Comparison of ENCODE assay signal across 8 cellular contexts in genomic region chr17:2214887-2215615, GRCh38.
A peak's percentile ranks its signal among the peaks of the same experiment; 100 is the strongest.
DNase-seq lines count a peak whose midpoint lies in the region; ATAC-seq and TF ChIP-seq lines count a peak whose summit lies in the region.

No MANE protein-coding gene starts in this region.

- no peak overlapping the region for H2AFZ ChIP-seq in neural progenitor cell (replicated peaks)

- H3K27me3 ChIP-seq in CD8-positive, alpha-beta T cell (ENCODE audit: insufficient read depth, low read length), result no peaks in the 10 kb centered on the region
- H3K27me3 ChIP-seq in Peyer's patch (no peaks in the 10 kb centered on the region), endodermal cell (ENCODE audit: control insufficient read depth, insufficient read depth, low read length, poor library complexity, severe bottlenecking) (no peaks in the 10 kb centered on the region), neural progenitor cell (no peaks in the 10 kb centered on the region)

- peaks cover 50% of the 10 kb centered on the region for H3K4me1 ChIP-seq in CD8-positive, alpha-beta T cell (ENCODE audit: insufficient read depth, low read length)
- peaks cover 0 to 28% (median 14%) of the 10 kb centered on the region in 4 donors for H3K4me1 ChIP-seq in Peyer's patch
- peaks cover 13% of the 10 kb centered on the region for H3K4me1 ChIP-seq in endodermal cell (ENCODE audit: control insufficient read depth, insufficient read depth, low read length)
- peaks cover 49% of the 10 kb centered on the region for H3K4me1 ChIP-seq in neural progenitor cell

- TF ChIP-seq CTCF in CD8-positive, alpha-beta T cell (IDR thresholded peaks at IDR 0.05), result no peak
- no peak for TF ChIP-seq CTCF in Peyer's patch (IDR thresholded peaks at IDR 0.05)
- no peak for TF ChIP-seq CTCF in endodermal cell (conservative IDR thresholded peaks at IDR 0.05)
- TF ChIP-seq CTCF in neural progenitor cell (IDR thresholded peaks at IDR 0.05), result no peak

- peaks cover 48% of the 10 kb centered on the region for H4K20me1 ChIP-seq in neural progenitor cell (ENCODE audit: low read depth)

- peak overlapping the region; percentile 71 for H3K27ac ChIP-seq in CD8-positive, alpha-beta T cell (ENCODE audit: low read depth, low read length)
- peak overlapping the region; percentile 83 to 90 (median 88) for H3K27ac ChIP-seq in Peyer's patch
- peak overlapping the region; percentile 66 for H3K27ac ChIP-seq in endodermal cell (ENCODE audit: low read depth, low read length)
- H3K27ac ChIP-seq in neural progenitor cell, result no peak overlapping the region

- H3K27me3 Mint-ChIP-seq in CD8-positive, alpha-beta T cell (ENCODE audit: low read depth), result no peaks in the 10 kb centered on the region
- H3K27me3 Mint-ChIP-seq in endodermal cell (ENCODE audit: insufficient read depth), result no peaks in the 10 kb centered on the region
- H3K27me3 Mint-ChIP-seq in neural progenitor cell (ENCODE audit: insufficient read depth, low read depth), result peaks cover 3% of the 10 kb centered on the region

- peaks cover 64% of the 10 kb centered on the region for H3K4me1 Mint-ChIP-seq in CD8-positive, alpha-beta T cell (ENCODE audit: low read depth)
- H3K4me1 Mint-ChIP-seq in endodermal cell (peaks cover 26% of the 10 kb centered on the region), neural progenitor cell (peaks cover 28% of the 10 kb centered on the region)

- H3K9ac ChIP-seq in endodermal cell (ENCODE audit: extremely low read depth, low read length, poor library complexity, severe bottlenecking) (no peak overlapping the region), neural progenitor cell (no peak overlapping the region)

- peaks cover 6% of the 10 kb centered on the region for H3K79me2 ChIP-seq in neural progenitor cell (ENCODE audit: low read depth)

- peaks cover 41% of the 10 kb centered on the region for H3F3A ChIP-seq in neural progenitor cell (ENCODE audit: low read depth)

- H3K27ac Mint-ChIP-seq in CD8-positive, alpha-beta T cell, result peak overlapping the region; percentile 94
- H3K27ac Mint-ChIP-seq in endodermal cell (peak overlapping the region; percentile 59), neural progenitor cell (peak overlapping the region; percentile 35)

- H3K9me3 Mint-ChIP-seq in CD8-positive, alpha-beta T cell, result no peaks in the 10 kb centered on the region
- H3K9me3 Mint-ChIP-seq in endodermal cell (no peaks in the 10 kb centered on the region), neural progenitor cell (no peaks in the 10 kb centered on the region)

- no peak for ATAC-seq in CD8-positive, alpha-beta T cell
- no peak for ATAC-seq in GM19023 (IDR thresholded peaks at IDR 0.05; ENCODE audit: unreplicated experiment)

- CTCF ChIA-PET in CD8-positive, alpha-beta T cell (lab: Charles Lee), result interaction anchor here (0.9 to 1.6 kb wide), 4 partner anchors 30 to 160 kb away, joined by 3 to 6 read pairs (median 5); partner anchors contain the start of gene HIC1

- H3K36me3 ChIP-seq in CD8-positive, alpha-beta T cell (ENCODE audit: insufficient read depth, low read length), result peaks cover 5% of the 10 kb centered on the region
- H3K36me3 ChIP-seq in Peyer's patch, result no peaks in the 10 kb centered on the region
- peaks cover 35% of the 10 kb centered on the region for H3K36me3 ChIP-seq in endodermal cell (ENCODE audit: control insufficient read depth, insufficient read depth, low read length)
- H3K36me3 ChIP-seq in neural progenitor cell, result no peaks in the 10 kb centered on the region

- 73 to 86% methylated on average over 9 to 10 of the region's 11 CpGs for WGBS in endodermal cell (ENCODE audit: insufficient coverage in 1 of 2, insufficient read length in 1 of 2), 2 experiments

- H3K4me3 ChIP-seq in CD8-positive, alpha-beta T cell (ENCODE audit: low read depth, low read length), result peak overlapping the region; percentile 34
- H3K4me3 ChIP-seq in Peyer's patch (peak overlapping the region in 2 of 4 donors; percentile 15 to 19), endodermal cell (ENCODE audit: low read length) (no peak overlapping the region), neural progenitor cell (no peak overlapping the region)

- no peak for TF ChIP-seq POLR2A in Peyer's patch (IDR thresholded peaks at IDR 0.05)

- intact Hi-C loops in CD8-positive, alpha-beta T cell (cut with DNase I, micrococcal nuclease), result loop anchor here (2.0 to 5.0 kb wide), 2 partner anchors 22 to 78 kb away; no protein-coding TSS in a partner anchor

- peak overlapping the region; percentile 33 for H3K4me2 ChIP-seq in neural progenitor cell

- peak overlapping the region; percentile 69 for H3K4me3 Mint-ChIP-seq in CD8-positive, alpha-beta T cell
- H3K4me3 Mint-ChIP-seq in endodermal cell (no peak overlapping the region), neural progenitor cell (peak overlapping the region; percentile 11)

- peaks cover 21% of the 10 kb centered on the region for H3K36me3 Mint-ChIP-seq in CD8-positive, alpha-beta T cell
- H3K36me3 Mint-ChIP-seq in endodermal cell (ENCODE audit: low read depth) (peaks cover 44% of the 10 kb centered on the region), neural progenitor cell (peaks cover 9% of the 10 kb centered on the region)

- H3K9me3 ChIP-seq in CD8-positive, alpha-beta T cell (ENCODE audit: low read length), result no peaks in the 10 kb centered on the region
- H3K9me3 ChIP-seq in Peyer's patch (no peaks in the 10 kb centered on the region), endodermal cell (ENCODE audit: control insufficient read depth, low read length) (no peaks in the 10 kb centered on the region), neural progenitor cell (ENCODE audit: low read depth) (no peaks in the 10 kb centered on the region)

- DNase-seq in CD8-positive, alpha-beta T cell, result peak in 2 of 7 experiments; percentile 16 to 29
- DNase-seq in Peyer's patch (peak in 2 of 3 donors; percentile 49 to 54), endodermal cell (no peak), neural progenitor cell (ENCODE audit: low spot score) (peak; percentile 15), NCI-H748 treated with DMSO at 0.1 percent for 48 hours (lab: John Stamatoyannopoulos, UW) (no peak), NCI-H2171 (lab: John Stamatoyannopoulos, UW) (no peak)
- DNase-seq in activated effector memory CD4-positive, alpha-beta T cell treated with anti-CD3 and anti-CD28 coated beads, Interleukin-2, amount 50 U/mL, for 16 hours, result no peak

- POLR2A ChIA-PET in CD8-positive, alpha-beta T cell (lab: Charles Lee), result interaction anchor here (0.6 to 1.8 kb wide), 8 partner anchors 11 to 65 kb away, joined by 3 to 7 read pairs (median 3); no protein-coding TSS in a partner anchor

Comparison
In these comparisons a context has a peak if more than half of its experiments do, and no peak if none do; other contexts are left out.
1. DNase-seq: peak in Peyer's patch (2 of 3) and neural progenitor cell (single experiment); none in endodermal cell (single experiment), NCI-H748 treated with DMSO at 0.1 percent for 48 hours (single experiment), activated effector memory CD4-positive, alpha-beta T cell treated with anti-CD3 and anti-CD28 coated beads, Interleukin-2, amount 50 U/mL, for 16 hours (single experiment) and NCI-H2171 (single experiment).
2. H3K27ac Mint-ChIP-seq: peak in every context shown above with its lines; median percentile 94 in CD8-positive, alpha-beta T cell; 59 in endodermal cell; 35 in neural progenitor cell.